Comparison of ENCODE assay signal across 14 cellular contexts in the genomic region with DNA sequence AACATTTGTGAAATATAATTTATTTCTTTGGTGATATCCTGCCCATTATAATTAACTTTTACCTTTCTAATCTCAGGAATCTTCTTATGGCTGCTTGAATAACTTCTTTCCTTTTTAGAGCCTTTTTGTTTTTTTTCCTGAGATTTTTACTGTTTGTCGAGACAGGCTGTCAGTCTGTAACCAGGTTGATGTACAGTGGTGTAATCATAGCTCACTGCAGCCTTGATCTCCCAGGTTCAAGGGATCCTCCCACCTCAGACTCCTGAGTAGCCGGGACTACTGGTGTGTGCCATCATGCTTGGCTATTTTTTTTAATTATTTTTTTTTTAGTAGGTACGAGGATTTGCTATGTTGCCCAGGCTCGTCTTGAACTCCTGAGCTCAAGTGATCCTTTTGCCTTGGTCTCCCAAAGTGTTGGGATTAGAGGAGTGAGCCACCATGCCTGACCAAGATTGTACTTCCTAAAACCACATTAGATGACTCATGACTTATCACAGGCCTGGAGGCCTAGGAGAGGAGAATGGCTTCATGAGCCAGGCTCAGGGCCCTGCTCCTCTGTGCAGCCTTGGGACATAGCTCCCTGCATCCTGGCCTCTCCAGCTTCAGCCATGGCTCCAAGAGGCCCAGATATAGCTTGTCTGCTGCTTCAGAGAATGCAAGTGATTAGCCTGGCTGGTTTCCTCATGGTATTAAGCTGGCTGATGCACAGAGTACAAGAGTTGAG. TPM values are rescaled to one million over a fixed set of nuclear protein-coding genes. Genes with fewer than 3 reads are reported as not detected.
DNase-seq lines count a peak whose midpoint lies in the region; ATAC-seq and TF ChIP-seq lines count a peak whose summit lies in the region.
"Had no signal": no experiment of that assay in that cellular context is flagged by ENCODE, and none has a peak within 500 bp of the region (broad histone marks: within the 10 kb centered on the region; RNA-seq: fewer than 3 reads in every experiment).

No MANE protein-coding gene starts in this region.

- H3K4me2 ChIP-seq in smooth muscle cell: no peak overlapping the region

- no peaks in the 10 kb centered on the region for H3K36me3 Mint-ChIP-seq in neural crest cell (ENCODE audit: low read depth)
- H3K36me3 Mint-ChIP-seq: CD4-positive, CD25-positive, alpha-beta regulatory T cell had no signal

- ATAC-seq in stimulated activated naive CD8-positive, alpha-beta T cell treated with anti-CD3 and anti-CD28 coated beads, Interleukin-15, Interleukin-2, amounts not matched to agents 100 U/mL and 50 U/mL, for 24 hours: no peak
- ATAC-seq: body of pancreas had no signal

- H3K27ac Mint-ChIP-seq in neural crest cell (ENCODE audit: unreplicated experiment): peak overlapping the region; percentile 87
- H3K27ac Mint-ChIP-seq: CD4-positive, CD25-positive, alpha-beta regulatory T cell had no signal

- H3K79me2 ChIP-seq in smooth muscle cell (ENCODE audit: low read depth): no peaks in the 10 kb centered on the region

- H3F3A ChIP-seq in smooth muscle cell (ENCODE audit: low read depth): no peaks in the 10 kb centered on the region

- H3K4me1 ChIP-seq in smooth muscle cell (ENCODE audit: low read depth): no peaks in the 10 kb centered on the region

- H3K4me3 Mint-ChIP-seq in neural crest cell: no peak overlapping the region

- no peaks in the 10 kb centered on the region for H3K27me3 Mint-ChIP-seq in neural crest cell (ENCODE audit: low read depth)

- no peaks in the 10 kb centered on the region for H3K27me3 ChIP-seq in smooth muscle cell (ENCODE audit: low read depth)
- H3K27me3 ChIP-seq: body of pancreas, neutrophil had no signal

- TF ChIP-seq CTCF in neural crest cell (conservative IDR thresholded peaks at IDR 0.05) (no peak), smooth muscle cell (IDR thresholded peaks at IDR 0.05; ENCODE audit: borderline replicate concordance, insufficient read depth, poor library complexity, severe bottlenecking) (no peak)

- H3K9me3 ChIP-seq in smooth muscle cell (replicated peaks; ENCODE audit: low read depth): no peaks in the 10 kb centered on the region
- H3K9me3 ChIP-seq: body of pancreas, neutrophil had no signal

- peak; percentile 35 for DNase-seq in GM03348 (ENCODE audit: low spot score)
- DNase-seq in NCI-H69 (lab: John Stamatoyannopoulos, UW): peak; percentile 30
- DNase-seq in dedifferentiated amniotic fluid mesenchymal stem cell (ENCODE audit: extremely low spot score): peak; percentile 22
- DNase-seq in neural crest cell (ENCODE audit: low read depth, low spot score): no peak
- no peak for DNase-seq in smooth muscle cell (lab: John Stamatoyannopoulos, UW; ENCODE audit: unreplicated experiment)
- no peak for DNase-seq in NCI-H446 (lab: John Stamatoyannopoulos, UW)
- no peak for DNase-seq in stimulated activated naive CD8-positive, alpha-beta T cell treated with anti-CD3 and anti-CD28 coated beads, Interleukin-15, Interleukin-2, amounts not matched to agents 100 U/mL and 50 U/mL, for 24 hours
- no peak for DNase-seq in activated effector memory CD4-positive, alpha-beta T cell treated with anti-CD3 and anti-CD28 coated beads, Interleukin-2, amount 50 U/mL, for 16 hours
- DNase-seq: body of pancreas; CD4-positive, CD25-positive, alpha-beta regulatory T cell; kidney glomerular epithelial cell; NCI-H2081 treated with DMSO at 0.1 percent for 48 hours; stimulated activated CD8-positive, alpha-beta memory T cell treated with anti-CD3 and anti-CD28 coated beads, Interleukin-4, amount 100 ng/mL, for 48 hours had no signal

- H2AFZ ChIP-seq in smooth muscle cell (ENCODE audit: low read depth): no peak overlapping the region

- H3K4me1 Mint-ChIP-seq in neural crest cell: peaks cover 51% of the 10 kb centered on the region
- H3K4me1 Mint-ChIP-seq: CD4-positive, CD25-positive, alpha-beta regulatory T cell had no signal

- H3K4me3 ChIP-seq in smooth muscle cell: no peak overlapping the region
- H3K4me3 ChIP-seq: body of pancreas had no signal

- H3K9me3 Mint-ChIP-seq in neural crest cell: peaks cover 5% of the 10 kb centered on the region

- H3K9ac ChIP-seq in smooth muscle cell (ENCODE audit: low read depth): no peak overlapping the region

- no peaks in the 10 kb centered on the region for H4K20me1 ChIP-seq in smooth muscle cell (ENCODE audit: low read depth)

- WGBS in smooth muscle cell (ENCODE audit: low lambda C conversion rate): 71% methylated on average over 4 of the region's 4 CpGs

- no peaks in the 10 kb centered on the region for H3K36me3 ChIP-seq in smooth muscle cell (ENCODE audit: low read depth)
- H3K36me3 ChIP-seq: neutrophil had no signal

- no peak overlapping the region for H3K27ac ChIP-seq in smooth muscle cell (ENCODE audit: low read depth)
- H3K27ac ChIP-seq: body of pancreas, neutrophil had no signal

RNA-seq across cellular contexts. Expression of a gene that starts 48.6 kb away (rescaled TPM):
- total RNA-seq in neural crest cell: 11.3 and 12.4 TPM in 2 replicates
- total RNA-seq in smooth muscle cell: 6.5 and 12.8 TPM in 2 replicates
- 11.9 and 13.1 TPM in 2 replicates for polyA plus RNA-seq in smooth muscle cell

Comparison
In these comparisons a context has a peak if more than half of its experiments do, and no peak if none do; other contexts are left out.
1. DNase-seq: peak in GM03348 (single experiment), NCI-H69 (single experiment) and dedifferentiated amniotic fluid mesenchymal stem cell (single experiment); none in neural crest cell (single experiment), smooth muscle cell (single experiment), NCI-H446 (0 of 2), stimulated activated naive CD8-positive, alpha-beta T cell treated with anti-CD3 and anti-CD28 coated beads, Interleukin-15, Interleukin-2, amounts not matched to agents 100 U/mL and 50 U/mL, for 24 hours (single experiment) and activated effector memory CD4-positive, alpha-beta T cell treated with anti-CD3 and anti-CD28 coated beads, Interleukin-2, amount 50 U/mL, for 16 hours (single experiment).